16 cellular contexts compared by ENCODE assay signal in the genomic region with DNA sequence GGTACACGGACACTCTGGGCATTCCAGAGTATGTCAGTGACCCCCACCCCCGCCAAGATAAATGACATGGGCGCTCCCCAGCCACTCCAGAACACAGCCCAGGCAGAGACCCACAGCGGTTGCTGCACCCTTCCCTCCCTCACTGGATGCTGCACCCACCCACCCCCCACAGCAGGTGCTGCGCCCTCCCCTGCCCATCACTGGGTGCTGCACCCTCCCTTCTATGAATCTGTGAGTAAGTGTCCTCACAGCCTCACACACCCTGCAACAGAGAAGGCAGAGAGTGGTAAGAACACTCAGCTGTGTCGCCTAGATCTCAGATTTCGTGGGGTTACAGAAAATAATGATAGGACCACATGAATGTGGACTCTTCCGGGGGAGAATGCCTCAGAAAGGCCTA.
"Had no signal": no experiment of that assay in that cellular context is flagged by ENCODE, and none has a peak within 500 bp of the region (broad histone marks: within the 10 kb centered on the region; RNA-seq: fewer than 3 reads in every experiment).

No MANE protein-coding gene starts in this region.

- DNase-seq: effector memory CD8-positive, alpha-beta T cell; foreskin keratinocyte; heart right ventricle; hypothalamus; kidney glomerular epithelial cell; mammary epithelial cell; naive thymus-derived CD4-positive, alpha-beta T cell; posterior cingulate gyrus; spleen; stimulated activated CD4-positive, alpha-beta T cell treated with anti-CD3 and anti-CD28 coated beads, Interleukin-15, amount 100 ng/mL, for 24 hours; stimulated activated CD4-positive, alpha-beta T cell treated with anti-CD3 and anti-CD28 coated beads, Interleukin-2, amount 100 ng/mL, for 24 hours; stimulated activated CD4-positive, alpha-beta T cell treated with anti-CD3 and anti-CD28 coated beads, Interleukin-4, amount 100 ng/mL, for 4 hours; stimulated activated naive CD4-positive, alpha-beta T cell; thyroid gland had no signal

- H3K36me3 ChIP-seq: thyroid gland had no signal

- H3K4me3 ChIP-seq: heart right ventricle, spleen, suprapubic skin, thyroid gland had no signal

- H3K4me1 ChIP-seq: spleen, suprapubic skin, thyroid gland had no signal

- H3K9me3 ChIP-seq: suprapubic skin, thyroid gland had no signal

- H3K27ac ChIP-seq: foreskin keratinocyte, heart right ventricle, spleen, suprapubic skin, thyroid gland had no signal

- ATAC-seq: effector memory CD8-positive, alpha-beta T cell; foreskin keratinocyte; heart right ventricle; naive thymus-derived CD4-positive, alpha-beta T cell; sciatic nerve had no signal

- H3K27me3 ChIP-seq: foreskin keratinocyte, heart right ventricle, spleen, suprapubic skin, thyroid gland had no signal
